ENCODE assay signal across 6 cellular contexts in genomic region chr12:120466560-120467315, GRCh38. TPM values are rescaled to one million over a fixed set of nuclear protein-coding genes. Genes with fewer than 3 reads are reported as not detected.
A peak's percentile ranks its signal among the peaks of the same experiment; 100 is the strongest.
DNase-seq lines count a peak whose midpoint lies in the region; ATAC-seq, FAIRE-seq and TF ChIP-seq lines count a peak whose summit lies in the region.

No MANE protein-coding gene starts in this region.

- no peaks in the 10 kb centered on the region for H3K9me2 ChIP-seq in neural cell (ENCODE audit: insufficient read depth, low read length)

- peak; percentile 39 for TF ChIP-seq RAD21 in neural cell (conservative IDR thresholded peaks at IDR 0.05)

- peak; percentile 72 for FAIRE-seq in G401.6 (lab: Jason Lieb, UNC)

- peak; percentile 46 for TF ChIP-seq CTCF in neural cell (IDR thresholded peaks at IDR 0.05; ENCODE audit: poor library complexity, severe bottlenecking)

- no peak overlapping the region for H3K9ac ChIP-seq in neural cell (ENCODE audit: low read length)

- peaks cover 7% of the 10 kb centered on the region for H3F3A ChIP-seq in neural cell (ENCODE audit: insufficient read depth, low read length, poor library complexity, severe bottlenecking)

- H3K4me3 ChIP-seq in neural cell (ENCODE audit: low read length), result no peak overlapping the region

- H2AFZ ChIP-seq in neural cell (ENCODE audit: low read depth, low read length), result no peak overlapping the region

- H3K27ac ChIP-seq in neural cell (ENCODE audit: low read length), result no peak overlapping the region

- H3K79me2 ChIP-seq in neural cell (replicated peaks; ENCODE audit: insufficient read depth, low read length), result peaks cover 49% of the 10 kb centered on the region

- peaks cover 25% of the 10 kb centered on the region for H3K36me3 ChIP-seq in neural cell (ENCODE audit: insufficient read depth, low read length)

- H4K20me1 ChIP-seq in neural cell (ENCODE audit: insufficient read depth), result peaks cover 8% of the 10 kb centered on the region

- TF ChIP-seq EP300 in neural cell (conservative IDR thresholded peaks at IDR 0.05; ENCODE audit: poor library complexity, severe bottlenecking), result no peak

- no peaks in the 10 kb centered on the region for H3K9me3 ChIP-seq in neural cell (ENCODE audit: low read length)

- ATAC-seq in GM19351 (IDR thresholded peaks at IDR 0.05; ENCODE audit: unreplicated experiment), result no peak

- no peaks in the 10 kb centered on the region for H3K27me3 ChIP-seq in neural cell (ENCODE audit: insufficient read depth, low read depth, low read length)

- H3K4me2 ChIP-seq in neural cell (ENCODE audit: low read length), result no peak overlapping the region

- peak; percentile 17 for DNase-seq in NCI-H526 treated with DMSO at 0.1 percent for 48 hours (lab: John Stamatoyannopoulos, UW)
- DNase-seq in amniotic epithelial cell (ENCODE audit: low read depth), result peak; percentile 24
- DNase-seq in activated CD4-positive, CD25-positive, alpha-beta regulatory T cell treated with anti-CD3 and anti-CD28 coated beads, Interleukin-2, amount 50 U/mL, for 72 hours, result no peak

TF ChIP-seq in neural cell, 6 proteins besides CTCF, POLR2A, EP300 and RAD21:
- no peak for TF ChIP-seq REST (IDR thresholded peaks at IDR 0.05; ENCODE audit: borderline replicate concordance)
- peak; percentile 50 for TF ChIP-seq SMC3 (conservative IDR thresholded peaks at IDR 0.05; ENCODE audit: poor library complexity)
TF ChIP-seq in neural cell: peak in this region for 1.

RNA-seq across cellular contexts. Expression of gene SRSF9, which starts 2.8 kb away (rescaled TPM):
- polyA plus RNA-seq in neural cell, result 263 and 289 TPM in 2 replicates
- 112 and 127 TPM in 2 replicates for polyA minus RNA-seq in neural cell

RNA-seq across cellular contexts. Expression of gene GATC, which starts 20.5 kb away (rescaled TPM):
- 43.6 and 45.3 TPM in 2 replicates for polyA plus RNA-seq in neural cell
- 41.4 and 47.8 TPM in 2 replicates for polyA minus RNA-seq in neural cell

RNA-seq across cellular contexts. Expression of gene TRIAP1, which starts 20.6 kb away (rescaled TPM):
- 40.7 and 45.1 TPM in 2 replicates for polyA plus RNA-seq in neural cell
- polyA minus RNA-seq in neural cell, result 21.9 and 22.6 TPM in 2 replicates

RNA-seq across cellular contexts. Expression of gene COX6A1, which starts 28.8 kb away (rescaled TPM):
- 1,801 and 2,017 TPM in 2 replicates for polyA plus RNA-seq in neural cell
- polyA minus RNA-seq in neural cell, result 363 and 381 TPM in 2 replicates

RNA-seq across cellular contexts. Expression of gene DYNLL1, which starts 29.2 kb away (rescaled TPM):
- polyA plus RNA-seq in neural cell, result 404 and 466 TPM in 2 replicates
- 126 and 149 TPM in 2 replicates for polyA minus RNA-seq in neural cell
